ENCODE assay signal across 20 cellular contexts in the genomic region with DNA sequence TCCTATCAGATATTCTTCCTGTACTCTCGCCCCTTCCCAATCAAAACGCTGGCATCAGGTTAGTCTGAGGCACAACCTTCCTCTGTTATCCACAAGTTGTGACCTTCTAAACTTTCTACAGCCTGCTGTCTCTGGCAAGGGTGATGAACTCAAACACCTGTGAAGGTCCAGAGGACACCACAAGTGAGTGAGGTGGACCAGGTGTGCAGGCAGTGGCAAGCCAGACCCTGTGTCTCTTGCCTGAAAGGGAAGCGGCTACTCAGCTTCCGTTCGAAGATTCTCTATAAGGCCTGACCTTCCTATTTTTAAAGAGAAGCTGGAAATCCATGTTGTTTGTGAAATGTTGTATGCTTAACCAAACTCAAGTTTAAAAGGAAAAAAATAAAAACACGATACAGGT. TPM values are rescaled to one million over a fixed set of nuclear protein-coding genes. Genes with fewer than 3 reads are reported as not detected.
"Had no signal": no experiment of that assay in that cellular context is flagged by ENCODE, and none has a peak within 500 bp of the region (broad histone marks: within the 10 kb centered on the region; RNA-seq: fewer than 3 reads in every experiment).

No MANE protein-coding gene starts in this region.

- H3K4me3 Mint-ChIP-seq: activated naive CD4-positive, alpha-beta T cell treated with anti-CD3 and anti-CD28 coated beads, Interleukin-2, amount 10 ng/mL, durations not matched to agents 7 days and 5 days; endodermal cell had no signal

- H3K27ac Mint-ChIP-seq: activated naive CD4-positive, alpha-beta T cell treated with anti-CD3 and anti-CD28 coated beads, Interleukin-2, amount 10 ng/mL, durations not matched to agents 7 days and 5 days; endodermal cell had no signal

- H3K4me1 Mint-ChIP-seq: naive B cell had no signal

- H3K4me3 ChIP-seq: cardiac muscle cell, dorsolateral prefrontal cortex, gastrocnemius medialis, heart left ventricle, lower lobe of right lung, ovary, sigmoid colon, spleen, thoracic aorta had no signal

- H3K27me3 ChIP-seq: cardiac muscle cell, dorsolateral prefrontal cortex, gastrocnemius medialis, ovary, sigmoid colon, spleen had no signal

- H3K9me3 ChIP-seq: gastrocnemius medialis, lower lobe of right lung, ovary, sigmoid colon, thoracic aorta had no signal

- H3K36me3 Mint-ChIP-seq: activated naive CD4-positive, alpha-beta T cell treated with anti-CD3 and anti-CD28 coated beads, Interleukin-2, amount 10 ng/mL, durations not matched to agents 7 days and 5 days; naive B cell had no signal

- H3K27ac ChIP-seq: cardiac muscle cell, dorsolateral prefrontal cortex, gastrocnemius medialis, heart left ventricle, ovary, spleen, thoracic aorta had no signal

- H3K4me1 ChIP-seq: gastrocnemius medialis, spleen had no signal

- DNase-seq: activated CD4-positive, alpha-beta T cell treated with anti-CD3 and anti-CD28 coated beads for 1 hour; activated CD4-positive, alpha-beta T cell treated with anti-CD3 and anti-CD28 coated beads, Interleukin-2, amount 50 U/mL, for 4 hours; activated T-cell treated with anti-CD3 and anti-CD28 coated beads for 4 hours; dorsolateral prefrontal cortex; endodermal cell; erythroblast; gastrocnemius medialis; heart left ventricle; naive B cell; ovary; sigmoid colon; spleen; stimulated activated CD4-positive, alpha-beta T cell treated with anti-CD3 and anti-CD28 coated beads, Interleukin-1b, Interleukin-23, amount 100 ng/mL, for 48 hours had no signal

- H3K36me3 ChIP-seq: cardiac muscle cell, gastrocnemius medialis, heart left ventricle, lower lobe of right lung, ovary, sigmoid colon, spleen, thoracic aorta had no signal

- ATAC-seq: gastrocnemius medialis, heart left ventricle had no signal

- FAIRE-seq: astrocyte had no signal

- H3K9me3 Mint-ChIP-seq: activated naive CD4-positive, alpha-beta T cell treated with anti-CD3 and anti-CD28 coated beads, Interleukin-2, amount 10 ng/mL, durations not matched to agents 7 days and 5 days; endodermal cell had no signal

RNA-seq across cellular contexts. Expression of a gene that starts 36.8 kb away (rescaled TPM):
- total RNA-seq: astrocyte, cardiac muscle cell, endodermal cell, gastrocnemius medialis, heart left ventricle, left colon, lower lobe of right lung, ovary, sigmoid colon, thoracic aorta, ureter had no signal
- polyA plus RNA-seq: cardiac muscle cell, ovary had no signal
